ENCODE assay signal across 19 cellular contexts in the genomic region with DNA sequence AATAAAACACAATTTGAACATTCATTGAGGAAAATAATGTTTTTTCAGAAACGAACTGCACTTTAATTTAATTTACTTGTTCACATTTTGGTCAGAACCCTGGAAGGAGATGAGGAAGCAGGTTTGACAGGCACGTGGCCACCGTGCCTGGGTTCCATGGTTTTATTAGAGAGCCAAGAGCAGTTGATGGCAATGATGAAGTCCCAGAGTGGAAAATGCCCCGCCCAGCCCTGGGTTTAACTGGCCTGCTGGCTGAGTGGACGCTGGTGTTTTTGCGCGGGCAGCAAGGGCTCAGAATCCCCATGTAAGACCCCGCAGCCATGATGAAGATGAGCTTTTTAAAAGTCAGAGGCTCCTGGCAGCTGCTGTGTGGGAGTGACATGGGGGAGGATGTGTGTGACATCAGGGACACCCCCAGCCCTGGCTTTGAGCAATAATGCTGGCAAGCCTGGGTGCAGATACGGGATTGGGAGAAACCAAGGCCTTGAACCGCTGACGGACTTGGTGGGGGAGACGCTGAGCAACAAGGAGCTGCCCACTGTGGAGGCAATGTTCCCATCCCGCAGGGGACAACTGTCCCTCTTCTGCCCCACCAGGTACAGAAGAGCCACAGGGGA.
"Had no signal": no experiment of that assay in that cellular context is flagged by ENCODE, and none has a peak within 500 bp of the region (broad histone marks: within the 10 kb centered on the region; RNA-seq: fewer than 3 reads in every experiment).

No MANE protein-coding gene starts in this region.

- ATAC-seq: activated CD4-positive, alpha-beta T cell treated with anti-CD3 and anti-CD28 coated beads for 36 hours; activated CD8-positive, alpha-beta memory T cell treated with anti-CD3 and anti-CD28 coated beads, Interleukin-2, amount 10 ng/mL, durations not matched to agents 7 days and 5 days; left lobe of liver; stimulated activated memory B cell treated with anti-CD40 and anti-IgM and Interleukin-4, amounts not matched to agents 10 μg/mL and 1 μg/mL and 100 μg/mL, for 72 hours had no signal

- H3K4me3 ChIP-seq: cardiac muscle cell, dorsolateral prefrontal cortex, hepatocyte, lung, spleen had no signal

- H3K36me3 ChIP-seq: cardiac muscle cell, spleen had no signal

- H3K27ac ChIP-seq: cardiac muscle cell, dorsolateral prefrontal cortex, epithelial cell of prostate, hepatocyte, spleen had no signal

- H3K27me3 ChIP-seq: cardiac muscle cell, hepatocyte had no signal

- H3K27ac Mint-ChIP-seq: activated CD4-positive, alpha-beta memory T cell treated with anti-CD3 and anti-CD28 coated beads for 36 hours; activated CD4-positive, alpha-beta T cell treated with anti-CD3 and anti-CD28 coated beads for 36 hours; activated CD8-positive, alpha-beta memory T cell treated with anti-CD3 and anti-CD28 coated beads, Interleukin-2, amount 10 ng/mL, durations not matched to agents 7 days and 5 days; activated naive CD8-positive, alpha-beta T cell treated with anti-CD3 and anti-CD28 coated beads for 36 hours; nephron; stimulated activated memory B cell treated with anti-CD40 and anti-IgM and Interleukin-4, amounts not matched to agents 10 μg/mL and 1 μg/mL and 100 μg/mL, for 72 hours had no signal

- DNase-seq: activated CD4-positive, alpha-beta memory T cell treated with anti-CD3 and anti-CD28 coated beads for 36 hours; activated CD4-positive, alpha-beta T cell treated with anti-CD3 and anti-CD28 coated beads for 36 hours; activated CD8-positive, alpha-beta memory T cell treated with anti-CD3 and anti-CD28 coated beads, Interleukin-2, amount 10 ng/mL, durations not matched to agents 7 days and 5 days; activated naive CD4-positive, alpha-beta T cell; activated naive CD8-positive, alpha-beta T cell treated with anti-CD3 and anti-CD28 coated beads for 36 hours; amniotic stem cell; dorsolateral prefrontal cortex; foreskin fibroblast; retina; spleen; stimulated activated CD4-positive, alpha-beta T cell treated with anti-CD3 and anti-CD28 coated beads, Interleukin-4, amount 100 ng/mL, for 4 hours; T-helper 2 cell had no signal

- H3K4me1 Mint-ChIP-seq: activated CD4-positive, alpha-beta T cell treated with anti-CD3 and anti-CD28 coated beads for 36 hours; activated naive CD8-positive, alpha-beta T cell treated with anti-CD3 and anti-CD28 coated beads for 36 hours had no signal

- H3K4me3 Mint-ChIP-seq: activated CD4-positive, alpha-beta memory T cell treated with anti-CD3 and anti-CD28 coated beads for 36 hours; activated CD4-positive, alpha-beta T cell treated with anti-CD3 and anti-CD28 coated beads for 36 hours; activated CD8-positive, alpha-beta memory T cell treated with anti-CD3 and anti-CD28 coated beads, Interleukin-2, amount 10 ng/mL, durations not matched to agents 7 days and 5 days; activated naive CD8-positive, alpha-beta T cell treated with anti-CD3 and anti-CD28 coated beads for 36 hours; nephron; stimulated activated memory B cell treated with anti-CD40 and anti-IgM and Interleukin-4, amounts not matched to agents 10 μg/mL and 1 μg/mL and 100 μg/mL, for 72 hours had no signal

- H3K36me3 Mint-ChIP-seq: activated CD4-positive, alpha-beta memory T cell treated with anti-CD3 and anti-CD28 coated beads for 36 hours; activated CD8-positive, alpha-beta memory T cell treated with anti-CD3 and anti-CD28 coated beads, Interleukin-2, amount 10 ng/mL, durations not matched to agents 7 days and 5 days; activated naive CD8-positive, alpha-beta T cell treated with anti-CD3 and anti-CD28 coated beads for 36 hours; stimulated activated memory B cell treated with anti-CD40 and anti-IgM and Interleukin-4, amounts not matched to agents 10 μg/mL and 1 μg/mL and 100 μg/mL, for 72 hours had no signal

- H3K9me3 Mint-ChIP-seq: nephron had no signal
